In genomic region chr15:26442680-26443079, GRCh38 we compare ENCODE assay signal across 9 cellular contexts.
"Had no signal": no experiment of that assay in that cellular context is flagged by ENCODE, and none has a peak within 500 bp of the region (broad histone marks: within the 10 kb centered on the region; RNA-seq: fewer than 3 reads in every experiment).

No MANE protein-coding gene starts in this region.

- H3K4me3 ChIP-seq: GM23248, HAP-1, K562 had no signal

- ATAC-seq: HCT116, K562 had no signal

- H3K27ac ChIP-seq: GM23248, HL-60 had no signal

- H2AFZ ChIP-seq: GM23248 had no signal

- H3K36me3 ChIP-seq: HAP-1 had no signal

- DNase-seq: GM23248, GOT3, H7, HFFc6, IMR-90 had no signal

- H3K4me1 ChIP-seq: HAP-1 had no signal

- FAIRE-seq: K562 had no signal

- H3K9ac ChIP-seq: GM23248 had no signal

- H3K9me3 ChIP-seq: HAP-1 had no signal
